15 cellular contexts compared by ENCODE assay signal in the genomic region with DNA sequence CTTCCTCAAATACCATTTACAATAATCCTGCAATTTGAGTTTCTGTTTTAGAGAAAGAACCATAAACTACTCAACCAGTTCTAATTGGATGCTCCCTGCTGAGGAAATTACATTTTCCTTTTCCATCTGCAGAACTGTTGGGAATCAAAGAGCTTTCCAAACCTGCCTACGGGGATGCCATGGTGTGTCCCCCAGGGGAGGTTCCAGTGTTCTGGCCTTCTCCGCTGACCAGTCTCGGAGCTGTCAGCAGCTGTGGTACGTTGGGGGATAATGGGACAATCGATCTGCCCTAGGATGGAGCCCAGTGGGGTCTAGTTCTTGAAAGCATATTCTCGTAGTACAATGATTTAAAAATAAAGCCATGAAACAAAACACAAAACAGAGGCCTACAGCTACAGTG.
A peak's percentile ranks its signal among the peaks of the same experiment; 100 is the strongest.
DNase-seq lines count a peak whose midpoint lies in the region; ATAC-seq and TF ChIP-seq lines count a peak whose summit lies in the region.
"Had no signal": no experiment of that assay in that cellular context is flagged by ENCODE, and none has a peak within 500 bp of the region (broad histone marks: within the 10 kb centered on the region; RNA-seq: fewer than 3 reads in every experiment).

No MANE protein-coding gene starts in this region.

- H3K4me1 ChIP-seq in transverse colon, result peaks cover 3 to 21% (median 12%) of the 10 kb centered on the region in 4 donors
- H3K4me1 ChIP-seq: BLaER1 treated with 17β-estradiol and CSF1 and Interleukin-3, amounts not matched to agents 10 nM and 100 nM had no signal

- H3K36me3 Mint-ChIP-seq in T-helper 1 cell treated with Interleukin-12 subunit alpha and Interleukin-12 subunit beta and Interleukin-4 antibody, amounts not matched to agents 30 μg/mL and 1 μg/mL, for 36 hours (ENCODE audit: low read depth), result peaks cover 30% of the 10 kb centered on the region
- peaks cover 7% of the 10 kb centered on the region for H3K36me3 Mint-ChIP-seq in activated naive CD8-positive, alpha-beta T cell
- peaks cover 7% of the 10 kb centered on the region for H3K36me3 Mint-ChIP-seq in activated naive CD8-positive, alpha-beta T cell treated with anti-CD3 and anti-CD28 coated beads for 36 hours
- H3K36me3 Mint-ChIP-seq in activated naive CD8-positive, alpha-beta T cell treated with anti-CD3 and anti-CD28 coated beads, Interleukin-2, amount 50 U/mL, for 24 hours (ENCODE audit: low read depth), result peaks cover 18% of the 10 kb centered on the region

- peak overlapping the region; percentile 31 for H3K27ac Mint-ChIP-seq in T-helper 1 cell treated with Interleukin-12 subunit alpha and Interleukin-12 subunit beta and Interleukin-4 antibody, amounts not matched to agents 30 μg/mL and 1 μg/mL, for 36 hours
- H3K27ac Mint-ChIP-seq in activated naive CD8-positive, alpha-beta T cell, result peak overlapping the region; percentile 22
- H3K27ac Mint-ChIP-seq in activated naive CD8-positive, alpha-beta T cell treated with anti-CD3 and anti-CD28 coated beads for 36 hours, result no peak overlapping the region
- H3K27ac Mint-ChIP-seq in activated naive CD8-positive, alpha-beta T cell treated with anti-CD3 and anti-CD28 coated beads, Interleukin-2, amount 50 U/mL, for 24 hours, result peak overlapping the region; percentile 15
- H3K27ac Mint-ChIP-seq: GM23338 had no signal

- no peaks in the 10 kb centered on the region for H3K9me3 ChIP-seq in transverse colon
- H3K9me3 ChIP-seq: BLaER1 treated with 17β-estradiol and CSF1 and Interleukin-3, amounts not matched to agents 10 nM and 100 nM; Peyer's patch had no signal

- TF ChIP-seq CTCF in transverse colon (IDR thresholded peaks at IDR 0.05), result no peak

- in situ Hi-C loops in transverse colon (cut with MboI; ENCODE audit: low pct_ligation_motif_present in 1 of 4, low pct_unique_long_range_greater_than_20kb in 1 of 4, low sequenced_read_pairs in 3 of 4), result loop anchor here (5.0 to 10.0 kb wide), 5 partner anchors 109 to 281 kb away; no protein-coding TSS in a partner anchor

- H3K27me3 ChIP-seq in transverse colon, result no peaks in the 10 kb centered on the region
- H3K27me3 ChIP-seq: BLaER1 treated with 17β-estradiol and CSF1 and Interleukin-3, amounts not matched to agents 10 nM and 100 nM; Peyer's patch had no signal

- TF ChIP-seq POLR2A in transverse colon (IDR thresholded peaks at IDR 0.05), result no peak

- no peaks in the 10 kb centered on the region for H3K27me3 Mint-ChIP-seq in T-helper 1 cell treated with Interleukin-12 subunit alpha and Interleukin-12 subunit beta and Interleukin-4 antibody, amounts not matched to agents 30 μg/mL and 1 μg/mL, for 36 hours (ENCODE audit: low read depth)
- no peaks in the 10 kb centered on the region for H3K27me3 Mint-ChIP-seq in activated naive CD8-positive, alpha-beta T cell
- no peaks in the 10 kb centered on the region for H3K27me3 Mint-ChIP-seq in activated naive CD8-positive, alpha-beta T cell treated with anti-CD3 and anti-CD28 coated beads for 36 hours
- no peaks in the 10 kb centered on the region for H3K27me3 Mint-ChIP-seq in activated naive CD8-positive, alpha-beta T cell treated with anti-CD3 and anti-CD28 coated beads, Interleukin-2, amount 50 U/mL, for 24 hours

- TF ChIP-seq EP300 in transverse colon (IDR thresholded peaks at IDR 0.05; ENCODE audit: low read depth), result no peak

- no peak overlapping the region for H3K27ac ChIP-seq in transverse colon
- H3K27ac ChIP-seq: BLaER1 treated with 17β-estradiol and CSF1 and Interleukin-3, amounts not matched to agents 10 nM and 100 nM had no signal

- H3K4me3 ChIP-seq in transverse colon, result no peak overlapping the region
- H3K4me3 ChIP-seq: BLaER1 treated with 17β-estradiol and CSF1 and Interleukin-3, amounts not matched to agents 10 nM and 100 nM; GM23338; K562; Peyer's patch had no signal

- H3K4me1 Mint-ChIP-seq in T-helper 1 cell treated with Interleukin-12 subunit alpha and Interleukin-12 subunit beta and Interleukin-4 antibody, amounts not matched to agents 30 μg/mL and 1 μg/mL, for 36 hours (ENCODE audit: low read depth), result peaks cover 18% of the 10 kb centered on the region
- H3K4me1 Mint-ChIP-seq in activated naive CD8-positive, alpha-beta T cell (ENCODE audit: low read depth), result peaks cover 11% of the 10 kb centered on the region
- peaks cover 11% of the 10 kb centered on the region for H3K4me1 Mint-ChIP-seq in activated naive CD8-positive, alpha-beta T cell treated with anti-CD3 and anti-CD28 coated beads for 36 hours
- peaks cover 15% of the 10 kb centered on the region for H3K4me1 Mint-ChIP-seq in activated naive CD8-positive, alpha-beta T cell treated with anti-CD3 and anti-CD28 coated beads, Interleukin-2, amount 50 U/mL, for 24 hours
- H3K4me1 Mint-ChIP-seq: GM23338 had no signal

- DNase-seq in T-helper 1 cell (no peak), T1000 (lab: John Stamatoyannopoulos, UW) (no peak), transverse colon (no peak), GDM1 (lab: John Stamatoyannopoulos, UW) (no peak)
- DNase-seq in activated naive CD8-positive, alpha-beta T cell treated with anti-CD3 and anti-CD28 coated beads for 36 hours, result no peak
- DNase-seq in activated naive CD8-positive, alpha-beta T cell treated with anti-CD3 and anti-CD28 coated beads, Interleukin-2, amount 50 U/mL, for 24 hours, result no peak
- DNase-seq: NCI-H1694, NCI-H2107, Peyer's patch, SHP77 had no signal

- 90% methylated on average over 2 to 6 of the region's 6 CpGs for WGBS in transverse colon (ENCODE audit: low coverage in 1 of 2), 2 donors

- no peaks in the 10 kb centered on the region for H3K9me3 Mint-ChIP-seq in T-helper 1 cell treated with Interleukin-12 subunit alpha and Interleukin-12 subunit beta and Interleukin-4 antibody, amounts not matched to agents 30 μg/mL and 1 μg/mL, for 36 hours
- H3K9me3 Mint-ChIP-seq in activated naive CD8-positive, alpha-beta T cell (ENCODE audit: low read depth), result no peaks in the 10 kb centered on the region
- H3K9me3 Mint-ChIP-seq in activated naive CD8-positive, alpha-beta T cell treated with anti-CD3 and anti-CD28 coated beads for 36 hours, result no peaks in the 10 kb centered on the region
- H3K9me3 Mint-ChIP-seq in activated naive CD8-positive, alpha-beta T cell treated with anti-CD3 and anti-CD28 coated beads, Interleukin-2, amount 50 U/mL, for 24 hours, result no peaks in the 10 kb centered on the region
- H3K9me3 Mint-ChIP-seq: GM23338 had no signal

- peaks cover 0 to 15% (median 6%) of the 10 kb centered on the region in 4 donors for H3K36me3 ChIP-seq in transverse colon

- intact Hi-C loops in transverse colon (cut with DNase I; ENCODE audit: low total_unique reads), result loop anchor here (2.0 to 10.0 kb wide), 3 partner anchors 111 to 273 kb away; a partner anchor contains a TSS

- no peak for ATAC-seq in activated naive CD8-positive, alpha-beta T cell treated with anti-CD3 and anti-CD28 coated beads, Interleukin-2, amount 50 U/mL, for 24 hours
- ATAC-seq: GM23338, K562 had no signal

- no peak overlapping the region for H3K4me3 Mint-ChIP-seq in T-helper 1 cell treated with Interleukin-12 subunit alpha and Interleukin-12 subunit beta and Interleukin-4 antibody, amounts not matched to agents 30 μg/mL and 1 μg/mL, for 36 hours
- no peak overlapping the region for H3K4me3 Mint-ChIP-seq in activated naive CD8-positive, alpha-beta T cell
- H3K4me3 Mint-ChIP-seq in activated naive CD8-positive, alpha-beta T cell treated with anti-CD3 and anti-CD28 coated beads for 36 hours, result no peak overlapping the region
- no peak overlapping the region for H3K4me3 Mint-ChIP-seq in activated naive CD8-positive, alpha-beta T cell treated with anti-CD3 and anti-CD28 coated beads, Interleukin-2, amount 50 U/mL, for 24 hours
- H3K4me3 Mint-ChIP-seq: GM23338 had no signal
